ENCODE assay signal across 1 cellular context in genomic region chr3:119872773-119873172, GRCh38.
TF ChIP-seq lines count a peak whose summit lies in the region.

No MANE protein-coding gene starts in this region.

TF ChIP-seq in HepG2, 621 proteins besides CTCF, POLR2A, EP300 and RAD21 (continued from another document):
- TF ChIP-seq CREB3 (CRISPR knock-in tag; IDR thresholded peaks at IDR 0.05) = no peak
- peak; percentile 42 for TF ChIP-seq ATF7 (IDR thresholded peaks at IDR 0.05)
- TF ChIP-seq ATF7 (CRISPR knock-in tag; IDR thresholded peaks at IDR 0.05) = no peak
- no peak for TF ChIP-seq ZNF788 (CRISPR knock-in tag; IDR thresholded peaks at IDR 0.05; ENCODE audit: borderline replicate concordance)
- peak; percentile 1; the same call in 1 of the 2 replicates for TF ChIP-seq CEBPB (IDR thresholded peaks at IDR 0.05; ENCODE audit: borderline replicate concordance, low read depth, low read length)
